Comparison of ENCODE assay signal across 8 cellular contexts in the genomic region with DNA sequence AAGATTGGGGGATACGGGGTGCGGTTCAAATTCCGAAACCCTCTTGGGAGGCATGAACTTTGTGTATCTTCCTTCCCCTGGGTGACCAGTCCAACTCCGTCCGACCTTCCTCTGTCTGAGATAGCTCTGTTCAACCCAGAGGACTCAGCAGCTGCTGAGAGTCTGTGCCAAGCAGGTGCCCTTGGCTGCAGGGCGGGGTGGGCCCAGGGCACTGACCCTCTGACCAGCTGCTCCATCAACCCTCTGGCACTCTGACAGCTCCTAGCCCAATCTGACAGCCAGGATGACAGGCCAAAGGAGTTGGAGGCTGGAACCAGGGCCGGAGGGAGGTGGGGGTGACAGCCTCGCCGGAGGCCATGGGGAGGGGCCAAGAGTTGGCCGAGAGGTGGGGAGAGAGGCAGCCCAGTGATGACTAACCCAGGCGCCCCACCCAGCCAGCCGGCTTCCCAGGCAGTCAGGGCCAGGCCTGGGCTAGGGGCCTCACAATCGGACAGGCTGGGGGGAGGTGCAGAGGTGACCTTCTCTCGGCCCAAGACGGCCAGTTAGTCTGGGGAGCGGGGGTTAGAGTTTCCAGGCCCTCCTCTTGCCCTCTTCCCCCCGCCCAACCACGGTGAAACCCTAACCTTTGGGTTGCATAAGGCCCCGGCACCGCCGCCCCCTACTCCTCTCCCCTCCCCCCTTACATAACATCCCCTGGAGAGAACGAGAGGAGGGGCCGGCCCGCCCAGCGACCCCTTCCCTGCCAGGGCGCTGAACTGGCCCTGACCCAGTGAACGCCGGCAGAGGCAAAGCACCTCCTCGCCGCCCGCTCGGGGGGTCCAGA. TPM values are rescaled to one million over a fixed set of nuclear protein-coding genes. Genes with fewer than 3 reads are reported as not detected.
A peak's percentile ranks its signal among the peaks of the same experiment; 100 is the strongest.
DNase-seq lines count a peak whose midpoint lies in the region; ATAC-seq, FAIRE-seq and TF ChIP-seq lines count a peak whose summit lies in the region.

No MANE protein-coding gene starts in this region.

- no peaks in the 10 kb centered on the region for H3K9me3 Mint-ChIP-seq in dendritic cell treated with granulocyte-macrophage colony-stimulating factor and Interleukin-4, amounts not matched to agents 40 ng/mL and 50 ng/mL, for 4 days

- no peaks in the 10 kb centered on the region for H3K27me3 Mint-ChIP-seq in dendritic cell treated with granulocyte-macrophage colony-stimulating factor and Interleukin-4, amounts not matched to agents 40 ng/mL and 50 ng/mL, for 4 days

- intact Hi-C loops in dendritic cell treated with granulocyte-macrophage colony-stimulating factor and Interleukin-4, amounts not matched to agents 40 ng/mL and 50 ng/mL, for 4 days (cut with micrococcal nuclease): loop anchor here (5.0 kb wide), 2 partner anchors 48 to 152 kb away; no protein-coding TSS in a partner anchor
- intact Hi-C loops in left lung (cut with DNase I): no loop called here

- peaks cover 0 to 6% of the 10 kb centered on the region in 2 donors for H3K27me3 ChIP-seq in left lung

- ATAC-seq in left lung (peak; percentile 49), GM18907 (IDR thresholded peaks at IDR 0.05; ENCODE audit: unreplicated experiment) (no peak)

- peaks cover 66% of the 10 kb centered on the region for H3K4me1 Mint-ChIP-seq in dendritic cell treated with granulocyte-macrophage colony-stimulating factor and Interleukin-4, amounts not matched to agents 40 ng/mL and 50 ng/mL, for 4 days (ENCODE audit: low read depth)

- DNase-seq in AG09309 (ENCODE audit: low read depth): peak; percentile 73
- DNase-seq in HTR-8/SVneo (ENCODE audit: insufficient read length, low spot score): peak; percentile 77
- peak; percentile 51 for DNase-seq in UCSD-AML1 (lab: John Stamatoyannopoulos, UW; ENCODE audit: unreplicated experiment)
- DNase-seq in left lung: peak; percentile 91 to 95
- DNase-seq in stimulated activated CD8-positive, alpha-beta memory T cell treated with anti-CD3 and anti-CD28 coated beads, Interleukin-4, amount 100 ng/mL, for 48 hours: peak; percentile 63
- no peak for DNase-seq in retina

- FAIRE-seq in HTR-8/SVneo (lab: Jason Lieb, UNC): peak; percentile 94

- H3K4me1 ChIP-seq in left lung: peaks cover 43 to 69% of the 10 kb centered on the region in 2 donors

- no peak for TF ChIP-seq CTCF in AG09309 (IDR thresholded peaks at IDR 0.05; ENCODE audit: control insufficient read depth, insufficient read depth, low read depth, low read length, missing control alignments)
- TF ChIP-seq CTCF in left lung (IDR thresholded peaks at IDR 0.05): no peak

- H3K36me3 ChIP-seq in left lung: peaks cover 0 to 36% of the 10 kb centered on the region in 2 donors

- peak overlapping the region; percentile 99 for H3K27ac Mint-ChIP-seq in dendritic cell treated with granulocyte-macrophage colony-stimulating factor and Interleukin-4, amounts not matched to agents 40 ng/mL and 50 ng/mL, for 4 days

- H3K36me3 Mint-ChIP-seq in dendritic cell treated with granulocyte-macrophage colony-stimulating factor and Interleukin-4, amounts not matched to agents 40 ng/mL and 50 ng/mL, for 4 days (ENCODE audit: low read depth): peaks cover 73% of the 10 kb centered on the region

- H3K4me3 ChIP-seq in AG09309 (ENCODE audit: control insufficient read depth, low read depth, low read length) (peak overlapping the region; percentile 98), left lung (peak overlapping the region; percentile 95 to 97)

- peak overlapping the region; percentile 96 for H3K27ac ChIP-seq in left lung

- no peaks in the 10 kb centered on the region for H3K9me3 ChIP-seq in left lung

- peak overlapping the region; percentile 99 for H3K4me3 Mint-ChIP-seq in dendritic cell treated with granulocyte-macrophage colony-stimulating factor and Interleukin-4, amounts not matched to agents 40 ng/mL and 50 ng/mL, for 4 days

RNA-seq across cellular contexts. Expression of gene TLCD2, which starts 5.0 kb away (rescaled TPM):
- total RNA-seq in left lung: 10 to 100 TPM in 1 of 2 donors, 1 to 10 TPM in 1; 7.3 to 14.4 TPM

RNA-seq across cellular contexts. Expression of gene WDR81, which starts 9.3 kb away (rescaled TPM):
- total RNA-seq in left lung: 10 to 100 TPM; 31.8 to 44.2 TPM

RNA-seq across cellular contexts. Expression of gene SERPINF2, which starts 27.5 kb away (rescaled TPM):
- total RNA-seq in left lung: 10 to 100 TPM in 1 of 2 donors, 1 to 10 TPM in 1; 4.2 to 32.6 TPM

RNA-seq across cellular contexts. Expression of gene PRPF8, which starts 30.5 kb away (rescaled TPM):
- 100 to 1,000 TPM; 230 to 268 TPM for total RNA-seq in left lung

RNA-seq across cellular contexts. Expression of gene SERPINF1, which starts 46.7 kb away (rescaled TPM):
- 100 to 1,000 TPM; 218 to 224 TPM for total RNA-seq in left lung
